34 cellular contexts compared by ENCODE assay signal in genomic region chr9:133767008-133767407, GRCh38. TPM values are rescaled to one million over a fixed set of nuclear protein-coding genes. Genes with fewer than 3 reads are reported as not detected.
A peak's percentile ranks its signal among the peaks of the same experiment; 100 is the strongest.
DNase-seq lines count a peak whose midpoint lies in the region; ATAC-seq, FAIRE-seq and TF ChIP-seq lines count a peak whose summit lies in the region.
"Had no signal": no experiment of that assay in that cellular context is flagged by ENCODE, and none has a peak within 500 bp of the region (broad histone marks: within the 10 kb centered on the region; RNA-seq: fewer than 3 reads in every experiment).

No MANE protein-coding gene starts in this region.

- FAIRE-seq in K562 (lab: Jason Lieb, UNC) = no peak
- FAIRE-seq: A204.1, A549, D721Med had no signal

- whole genome bisulfite sequencing in K562 (ENCODE audit: insufficient coverage, low coverage, missing lambda C conversion rate) = 0% methylated on average over 1 of the region's 1 CpG

- no peak for TF ChIP-seq RAD21 in K562 (CRISPR knock-in tag; conservative IDR thresholded peaks at IDR 0.05 in 1 of 2, IDR thresholded peaks at IDR 0.05 in 1 of 2)

- H3K9me3 ChIP-seq in HEK293 (ENCODE audit: control insufficient read depth, insufficient read depth, low read depth, low read length) (no peaks in the 10 kb centered on the region), K562 (replicated peaks; ENCODE audit: control insufficient read depth, insufficient read depth, low read depth, low read length) (no peaks in the 10 kb centered on the region), osteoblast (ENCODE audit: low read depth, low read length) (peaks cover 7% of the 10 kb centered on the region)
- H3K9me3 ChIP-seq: BE2C had no signal

- H3K36me3 ChIP-seq in HEK293 (ENCODE audit: control insufficient read depth in 2 of 2, insufficient read depth in 1 of 2, low read length in 2 of 2) = peaks cover 0 to 44% of the 10 kb centered on the region in 2 experiments; a peak in 1 of 3 replicates
- H3K36me3 ChIP-seq in K562 (ENCODE audit: control insufficient read depth, insufficient read depth, low read length) = no peaks in the 10 kb centered on the region
- H3K36me3 ChIP-seq in osteoblast (ENCODE audit: insufficient read depth, low read length) = peaks cover 26% of the 10 kb centered on the region

- no peak for TF ChIP-seq CTCF in HEK293 (tag by site-specific recombination; IDR thresholded peaks at IDR 0.05)
- TF ChIP-seq CTCF in K562 (IDR thresholded peaks at IDR 0.05 in 2 of 3, conservative IDR thresholded peaks at IDR 0.05 in 1 of 3; ENCODE audit: insufficient read depth in 2 of 3, low read depth in 1 of 3, low read length in 3 of 3) = no peak
- no peak for TF ChIP-seq CTCF in osteoblast (IDR thresholded peaks at IDR 0.05; ENCODE audit: extremely low read depth, low read depth, low read length)

- H3K4me3 ChIP-seq in HEK293 (ENCODE audit: low read depth, low read length) (no peak overlapping the region), K562 (no peak overlapping the region), osteoblast (ENCODE audit: insufficient read depth, low read length) (no peak overlapping the region)
- H3K4me3 ChIP-seq: A549, BLaER1 had no signal

- H3K4me1 ChIP-seq in HEK293 (ENCODE audit: control insufficient read depth, insufficient read depth, low read length) (no peaks in the 10 kb centered on the region), K562 (replicated peaks in 1 of 2; ENCODE audit: control insufficient read depth in 2 of 2, insufficient read depth in 2 of 2, low read length in 2 of 2) (no peaks in the 10 kb centered on the region), osteoblast (ENCODE audit: insufficient read depth, low read length) (peaks cover 8% of the 10 kb centered on the region)
- H3K4me1 ChIP-seq: A549; BE2C; BLaER1; BLaER1 treated with 17β-estradiol and CSF1 and Interleukin-3, amounts not matched to agents 10 nM and 100 nM; Caco-2 had no signal

- TF ChIP-seq EP300 in K562 (IDR thresholded peaks at IDR 0.05; ENCODE audit: low read length) = no peak

- no peak overlapping the region for H2AFZ ChIP-seq in K562 (ENCODE audit: low read depth, low read length)
- H2AFZ ChIP-seq in osteoblast (ENCODE audit: low read length) = no peak overlapping the region

- H3K4me2 ChIP-seq in K562 (ENCODE audit: insufficient read depth, low read length) (no peak overlapping the region), osteoblast (ENCODE audit: insufficient read depth, low read length) (no peak overlapping the region)
- H3K4me2 ChIP-seq: A549; BLaER1; BLaER1 treated with 17β-estradiol and CSF1 and Interleukin-3, amounts not matched to agents 10 nM and 100 nM had no signal

- POLR2A ChIA-PET in HEK293 (lab: Yijun Ruan, JAX) = no interaction called here
- POLR2A ChIA-PET in K562 (lab: Yijun Ruan, JAX) = interaction anchor here (0.7 kb wide), 1 partner anchor 175 kb away, joined by 4 read pairs; no protein-coding TSS in a partner anchor

- H3K27ac ChIP-seq in HEK293 (ENCODE audit: extremely low read depth, low read depth, low read length) = no peak overlapping the region
- H3K27ac ChIP-seq in K562 (ENCODE audit: extremely low read depth, low read depth, low read length) = no peak overlapping the region
- H3K27ac ChIP-seq in osteoblast (ENCODE audit: low read depth, low read length) = no peak overlapping the region
- H3K27ac ChIP-seq: 22Rv1; A549; BLaER1; BLaER1 treated with 17β-estradiol and CSF1 and Interleukin-3, amounts not matched to agents 10 nM and 100 nM; C4-2B had no signal

- in situ Hi-C loops in K562 (cut with MboI) = no loop called here

- H3K27me3 ChIP-seq in K562 (ENCODE audit: control insufficient read depth in 2 of 2, insufficient read depth in 2 of 2, low read length in 2 of 2) = no peaks in the 10 kb centered on the region; a peak in 2 of 5 replicates
- H3K27me3 ChIP-seq in osteoblast (ENCODE audit: insufficient read depth, low read length) = no peaks in the 10 kb centered on the region
- H3K27me3 ChIP-seq: BE2C; BLaER1; BLaER1 treated with 17β-estradiol and CSF1 and Interleukin-3, amounts not matched to agents 10 nM and 100 nM had no signal

- BruUV-seq in K562 (replicated peaks; lab: Mats Ljungman, UMichigan) = no TSS peak

- H3K9ac ChIP-seq in K562 (ENCODE audit: insufficient read depth in 1 of 2, low read depth in 2 of 2, low read length in 2 of 2) = no peak overlapping the region
- H3K9ac ChIP-seq: BLaER1; BLaER1 treated with 17β-estradiol and CSF1 and Interleukin-3, amounts not matched to agents 10 nM and 100 nM had no signal

- no peak for TF ChIP-seq POLR2A in K562 (conservative IDR thresholded peaks at IDR 0.05)

- ATAC-seq in K562 (no peak), HG02759 (IDR thresholded peaks at IDR 0.05; ENCODE audit: unreplicated experiment) (no peak)
- ATAC-seq: A549; CD8-positive, alpha-beta T cell had no signal

- CTCF ChIA-PET in HEK293 (lab: Yijun Ruan, JAX) (interaction anchor here (0.5 to 8.2 kb wide), 4 partner anchors 15 to 331 kb away, joined by 3 to 66 read pairs (median 3); no protein-coding TSS in a partner anchor), K562 (lab: Yijun Ruan, JAX; ENCODE audit: low intra/inter-chr PET ratio) (no interaction called here)

- H3K79me2 ChIP-seq in K562 (ENCODE audit: control insufficient read depth, insufficient read depth, low read length) = no peaks in the 10 kb centered on the region
- H3K79me2 ChIP-seq in osteoblast (ENCODE audit: insufficient read depth, low read length) = no peaks in the 10 kb centered on the region

- H4K20me1 ChIP-seq in K562 (replicated peaks; ENCODE audit: control insufficient read depth, insufficient read depth, low read length) = no peaks in the 10 kb centered on the region
- H4K20me1 ChIP-seq in osteoblast (ENCODE audit: insufficient read depth, low read length) = peaks cover 3% of the 10 kb centered on the region
- H4K20me1 ChIP-seq: BLaER1 had no signal

- intact Hi-C loops in K562 (cut with micrococcal nuclease) = no loop called here

- H3K9me1 ChIP-seq in K562 (ENCODE audit: control insufficient read depth, insufficient read depth, low read length) = no peaks in the 10 kb centered on the region

- DNase-seq in K562 (ENCODE audit: extremely low read depth in 1 of 4, low spot score in 3 of 4) (no peak), osteoblast (ENCODE audit: insufficient read length, low spot score, missing footprints) (peak; percentile 50), NCI-H748 (lab: John Stamatoyannopoulos, UW; ENCODE audit: unreplicated experiment) (no peak), occipital lobe (lab: John Stamatoyannopoulos, UW) (no peak)
- DNase-seq: 8988T; ACHN; AML-193; BE2C; C1 segment of cervical spinal cord; Calu3; CD4-positive, alpha-beta memory T cell; CD4-positive, alpha-beta T cell; CD4-positive, CD25-positive, alpha-beta regulatory T cell; CD8-positive, alpha-beta memory T cell; CD8-positive, alpha-beta T cell; COR-L47; DMS 273 treated with DMSO at 0.1 percent for 48 hours; DMS153; DMS53; DMS79; DMS79 treated with DMSO at 0.1 percent for 48 hours; DND-41; EL had no signal

TF ChIP-seq in HEK293, 187 proteins besides CTCF, POLR2A, EP300 and RAD21 (continues in another document):
- TF ChIP-seq IKZF3 (tag by site-specific recombination; IDR thresholded peaks at IDR 0.05) = no peak
- no peak for TF ChIP-seq ZNF350 (tag by site-specific recombination; IDR thresholded peaks at IDR 0.05)
- peak; percentile 67; the same call in 1 of the 2 replicates for TF ChIP-seq ZNF660 (tag by site-specific recombination; IDR thresholded peaks at IDR 0.05)
- no peak for TF ChIP-seq ZBTB1 (tag by site-specific recombination; IDR thresholded peaks at IDR 0.05)
- no peak for TF ChIP-seq HOXD13 (CRISPR knock-in tag; IDR thresholded peaks at IDR 0.05; ENCODE audit: borderline replicate concordance)
- 0 out of 2 replicates have a peak, but pooled peaks have one; percentile 15 for TF ChIP-seq ZNF580 (tag by site-specific recombination; IDR thresholded peaks at IDR 0.05)
- peak; percentile 69 for TF ChIP-seq SETDB1 (IDR thresholded peaks at IDR 0.05; ENCODE audit: insufficient read length, low read length)

TF ChIP-seq in K562, 482 proteins besides CTCF, POLR2A, EP300 and RAD21:
- TF ChIP-seq ZNF354B (CRISPR knock-in tag; IDR thresholded peaks at IDR 0.05) (peak; percentile 96), ZNF507 (tag; conservative IDR thresholded peaks at IDR 0.05) (peak; percentile 99), CHCHD3 (CRISPR knock-in tag; IDR thresholded peaks at IDR 0.05) (no peak)

RNA-seq across cellular contexts. Expression of gene SARDH, which starts 28.9 kb away (rescaled TPM):
- total RNA-seq in K562 (2011; cell fraction: chromatin; rRNA removed; ENCODE audit: low replicate concordance) = 0.28 and 1.8 TPM in 2 replicates
- total RNA-seq in K562 (2011; cell fraction: nucleolus; rRNA removed) = 0.39 and 1.3 TPM in 2 replicates
- total RNA-seq in K562 (2011; cell fraction: nucleoplasm; rRNA removed) = 0.15 TPM in 1 of 2 replicates, not detected in the other
- total RNA-seq in K562 (2014; rRNA removed) (not detected in 2 replicates), K562 (2014; rRNA removed; fragmentation: Illumina TruSeq; extraction: Trizol) (not detected in 2 replicates), K562 (2015; rRNA removed; fragmentation: Illumina TruSeq; extraction: Trizol) (not detected in 2 replicates), K562 (2021) (0.25 TPM in 1 of 2 replicates, not detected in the other), osteoblast (5.4 and 10.9 TPM in 2 replicates), occipital lobe (2.5 TPM)
- polyA plus RNA-seq in K562 (2011; rRNA removed) (0.07 and 0.14 TPM in 2 replicates), K562 (2014; fragmentation: Illumina TruSeq; extraction: Trizol) (not detected in 2 replicates), K562 (2014; fragmentation: Nextera tagmentation; extraction: Ambion mirVana) (not detected), K562 (2014; rRNA removed) (not detected in 2 replicates)
- 0.04 and 0.21 TPM in 2 replicates for polyA plus RNA-seq in K562 (2011; cell fraction: cytosol; rRNA removed)
- 0.24 and 2.6 TPM in 2 replicates for polyA plus RNA-seq in K562 (2011; cell fraction: nucleus; rRNA removed)
- 0.11 and 0.16 TPM in 2 replicates for polyA plus RNA-seq in K562 (2012)
- 0.11 TPM in 1 of 2 replicates, not detected in the other for polyA minus RNA-seq in K562 (2011; rRNA and poly(A)+ RNA removed)
- not detected in 2 replicates for polyA minus RNA-seq in K562 (2011; cell fraction: cytosol; rRNA and poly(A)+ RNA removed)
- polyA minus RNA-seq in K562 (2011; cell fraction: nucleus; rRNA and poly(A)+ RNA removed) = 0.11 and 0.54 TPM in 2 replicates
- total RNA-seq: Calu3 had no signal
- polyA plus RNA-seq: CD14-positive monocyte had no signal

Comparison
In these comparisons a context has a peak if more than half of its experiments do, and no peak if none do; other contexts are left out.
1. Of the 44 proteins assayed by ChIP-seq in both K562 and HEK293: peak only in K562: none; only in HEK293: SETDB1; in both: none; in neither: 43.